8 cellular contexts compared by ENCODE assay signal in the genomic region with DNA sequence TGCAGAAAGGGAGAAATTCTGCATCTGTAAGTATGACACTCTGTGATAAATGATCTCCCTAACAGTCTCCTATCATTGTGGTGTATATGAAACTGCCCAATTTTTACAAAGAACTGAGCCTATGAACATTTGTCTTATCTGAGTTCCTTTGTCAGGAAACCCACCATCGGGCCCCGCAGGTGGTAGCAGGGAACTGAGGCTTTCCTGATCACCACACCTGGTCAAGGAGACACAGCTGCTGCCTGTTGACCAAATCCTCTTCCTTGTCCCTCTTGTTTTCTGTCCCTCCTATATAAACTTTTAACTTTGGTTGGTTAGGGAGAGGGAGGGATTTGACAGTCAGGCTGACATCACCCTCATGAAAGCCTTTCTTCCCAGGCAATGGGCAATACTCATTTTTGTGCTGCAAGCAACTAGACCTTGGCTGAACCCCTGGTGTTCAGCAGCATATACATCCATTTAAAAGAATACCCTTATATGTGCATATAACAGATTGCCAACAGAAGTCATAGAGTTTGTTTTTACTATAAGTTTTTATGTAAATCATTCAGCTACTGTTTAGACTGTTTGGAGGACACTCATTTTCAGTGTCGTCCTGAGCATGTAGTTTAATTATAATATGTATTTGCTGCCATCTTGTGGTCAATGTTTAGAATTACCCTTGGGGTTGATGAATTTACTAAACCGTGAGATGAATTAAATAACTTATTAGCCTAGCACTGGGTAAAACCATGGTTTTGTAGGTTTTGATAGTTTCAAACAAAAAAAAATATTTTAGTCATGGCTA. TPM values are rescaled to one million over a fixed set of nuclear protein-coding genes. Genes with fewer than 3 reads are reported as not detected.
DNase-seq lines count a peak whose midpoint lies in the region; ATAC-seq and TF ChIP-seq lines count a peak whose summit lies in the region.

No MANE protein-coding gene starts in this region.

- CTCF ChIA-PET in activated CD8-positive, alpha-beta T cell treated with anti-CD3 and anti-CD28 coated beads for 36 hours (lab: Charles Lee) = interaction anchor here (0.6 to 5.8 kb wide), 9 partner anchors 21 to 325 kb away, joined by 3 to 31 read pairs (median 3); no protein-coding TSS in a partner anchor
- CTCF ChIA-PET in activated CD8-positive, alpha-beta T cell treated with anti-CD3 and anti-CD28 coated beads, Interleukin-2, amount 10 ng/mL, durations not matched to agents 7 days and 5 days (lab: Charles Lee) = interaction anchor here (1.5 to 3.0 kb wide), 2 partner anchors 225 to 317 kb away, joined by 4 to 15 read pairs; no protein-coding TSS in a partner anchor
- CTCF ChIA-PET in Panc1 (lab: Charles Lee) = interaction anchor here (1.0 to 1.2 kb wide), 3 partner anchors 226 to 317 kb away, joined by 3 to 6 read pairs (median 3); no protein-coding TSS in a partner anchor

- H2BK5ac ChIP-seq in H9 (ENCODE audit: insufficient read length, low read length) = no peak overlapping the region

- H3K4me1 ChIP-seq in H9 (ENCODE audit: insufficient read depth, low read length) = no peaks in the 10 kb centered on the region
- H3K4me1 ChIP-seq in Karpas-422 (ENCODE audit: low read length) = no peaks in the 10 kb centered on the region
- H3K4me1 ChIP-seq in Panc1 (ENCODE audit: control insufficient read depth, insufficient read depth, low read length) = no peaks in the 10 kb centered on the region

- no peak overlapping the region for H3K56ac ChIP-seq in H9 (ENCODE audit: insufficient read length, low read depth, low read length)

- H3K4me1 Mint-ChIP-seq in activated CD8-positive, alpha-beta T cell treated with anti-CD3 and anti-CD28 coated beads for 36 hours (ENCODE audit: low read depth) = no peaks in the 10 kb centered on the region
- H3K4me1 Mint-ChIP-seq in activated CD8-positive, alpha-beta T cell treated with anti-CD3 and anti-CD28 coated beads, Interleukin-2, amount 10 ng/mL, durations not matched to agents 7 days and 5 days (ENCODE audit: low read depth) = no peaks in the 10 kb centered on the region
- H3K4me1 Mint-ChIP-seq in H9 (peaks cover 0 to 3% of the 10 kb centered on the region in 2 experiments; a peak in 2 of 4 replicates), endothelial cell (ENCODE audit: unreplicated experiment) (peaks cover 2% of the 10 kb centered on the region), naive B cell (no peaks in the 10 kb centered on the region)

- H3K4ac ChIP-seq in H9 (ENCODE audit: low read depth, low read length) = no peak overlapping the region

- H3K27me3 Mint-ChIP-seq in activated CD8-positive, alpha-beta T cell treated with anti-CD3 and anti-CD28 coated beads for 36 hours = no peaks in the 10 kb centered on the region
- H3K27me3 Mint-ChIP-seq in activated CD8-positive, alpha-beta T cell treated with anti-CD3 and anti-CD28 coated beads, Interleukin-2, amount 10 ng/mL, durations not matched to agents 7 days and 5 days (ENCODE audit: low read depth) = no peaks in the 10 kb centered on the region
- H3K27me3 Mint-ChIP-seq in H9 (ENCODE audit: low read depth) = no peaks in the 10 kb centered on the region
- peaks cover 1% of the 10 kb centered on the region for H3K27me3 Mint-ChIP-seq in endothelial cell (ENCODE audit: unreplicated experiment)
- no peaks in the 10 kb centered on the region for H3K27me3 Mint-ChIP-seq in naive B cell

- BruUV-seq in Panc1 (replicated peaks; lab: Mats Ljungman, UMichigan) = no TSS peak

- H3K4me3 ChIP-seq in Karpas-422 (ENCODE audit: low read length) = no peak overlapping the region
- no peak overlapping the region for H3K4me3 ChIP-seq in Panc1 (ENCODE audit: low read depth in 2 of 2, low read length in 2 of 2)

- no peaks in the 10 kb centered on the region for H3K9me2 ChIP-seq in Karpas-422 (replicated peaks; ENCODE audit: insufficient read depth, low read length)

- H3K79me1 ChIP-seq in H9 (ENCODE audit: insufficient read depth, low read depth, low read length, poor library complexity, severe bottlenecking) = no peaks in the 10 kb centered on the region

- no peak overlapping the region for H2BK20ac ChIP-seq in H9 (ENCODE audit: low read depth, low read length, poor library complexity, severe bottlenecking)

- no peak overlapping the region for H2BK15ac ChIP-seq in H9 (ENCODE audit: low read depth, low read length)

- no CpG with 5 or more reads among the region's 4 CpGs for WGBS in H9 (ENCODE audit: extremely low coverage, insufficient read length, low lambda C conversion rate)

- H2BK12ac ChIP-seq in H9 (ENCODE audit: insufficient read length, low read depth, low read length) = no peak overlapping the region

- H4K20me1 ChIP-seq in H9 (ENCODE audit: control insufficient read depth, insufficient read depth, insufficient read length) = no peaks in the 10 kb centered on the region
- no peaks in the 10 kb centered on the region for H4K20me1 ChIP-seq in Karpas-422 (ENCODE audit: insufficient read depth, low read depth, low read length)

- no peaks in the 10 kb centered on the region for H3K9me3 Mint-ChIP-seq in activated CD8-positive, alpha-beta T cell treated with anti-CD3 and anti-CD28 coated beads for 36 hours
- no peaks in the 10 kb centered on the region for H3K9me3 Mint-ChIP-seq in activated CD8-positive, alpha-beta T cell treated with anti-CD3 and anti-CD28 coated beads, Interleukin-2, amount 10 ng/mL, durations not matched to agents 7 days and 5 days (ENCODE audit: insufficient read depth)
- H3K9me3 Mint-ChIP-seq in H9 (peaks cover 4% of the 10 kb centered on the region in 2 experiments; a peak in 2 of 5 replicates), endothelial cell (ENCODE audit: unreplicated experiment) (no peaks in the 10 kb centered on the region), naive B cell (no peaks in the 10 kb centered on the region)

- TF ChIP-seq CTCF in activated CD8-positive, alpha-beta T cell treated with anti-CD3 and anti-CD28 coated beads for 36 hours (IDR thresholded peaks at IDR 0.05) = peak; percentile 57
- TF ChIP-seq CTCF in H9 (conservative IDR thresholded peaks at IDR 0.05) = peak; percentile 78
- peak; percentile 50 for TF ChIP-seq CTCF in Panc1 (IDR thresholded peaks at IDR 0.05)
- TF ChIP-seq CTCF in endothelial cell (IDR thresholded peaks at IDR 0.05; ENCODE audit: unreplicated experiment) = peak; percentile 89

- no peaks in the 10 kb centered on the region for H3K9me3 ChIP-seq in H9 (ENCODE audit: control insufficient read depth, low read depth, low read length)
- H3K9me3 ChIP-seq in Karpas-422 (ENCODE audit: low read length) = no peaks in the 10 kb centered on the region
- no peaks in the 10 kb centered on the region for H3K9me3 ChIP-seq in Panc1 (ENCODE audit: control insufficient read depth, insufficient read depth, low read depth, low read length)

- no peak overlapping the region for H3K27ac Mint-ChIP-seq in activated CD8-positive, alpha-beta T cell treated with anti-CD3 and anti-CD28 coated beads for 36 hours
- no peak overlapping the region for H3K27ac Mint-ChIP-seq in activated CD8-positive, alpha-beta T cell treated with anti-CD3 and anti-CD28 coated beads, Interleukin-2, amount 10 ng/mL, durations not matched to agents 7 days and 5 days
- H3K27ac Mint-ChIP-seq in H9 (no peak overlapping the region), endothelial cell (ENCODE audit: unreplicated experiment) (no peak overlapping the region), naive B cell (no peak overlapping the region)

- H3K27me3 ChIP-seq in H9 (ENCODE audit: insufficient read depth, low read length) (no peaks in the 10 kb centered on the region), Karpas-422 (ENCODE audit: low read length) (no peaks in the 10 kb centered on the region), Panc1 (ENCODE audit: control insufficient read depth, insufficient read depth, low read length) (no peaks in the 10 kb centered on the region)

- no peak overlapping the region for H3K14ac ChIP-seq in H9 (ENCODE audit: insufficient read depth, low read length)

- H3K4me3 Mint-ChIP-seq in activated CD8-positive, alpha-beta T cell treated with anti-CD3 and anti-CD28 coated beads for 36 hours = no peak overlapping the region
- no peak overlapping the region for H3K4me3 Mint-ChIP-seq in activated CD8-positive, alpha-beta T cell treated with anti-CD3 and anti-CD28 coated beads, Interleukin-2, amount 10 ng/mL, durations not matched to agents 7 days and 5 days
- H3K4me3 Mint-ChIP-seq in H9 = no peak overlapping the region
- no peak overlapping the region for H3K4me3 Mint-ChIP-seq in endothelial cell (ENCODE audit: unreplicated experiment)
- H3K4me3 Mint-ChIP-seq in naive B cell = no peak overlapping the region

- intact Hi-C loops in activated CD8-positive, alpha-beta T cell treated with anti-CD3 and anti-CD28 coated beads for 36 hours (cut with micrococcal nuclease) = loop anchor here (1.0 kb wide), 1 partner anchor 317 kb away; no protein-coding TSS in a partner anchor
- intact Hi-C loops in Panc1 (cut with micrococcal nuclease; ENCODE audit: unreplicated experiment) = loop anchor here (1.0 to 5.0 kb wide), 3 partner anchors 226 to 397 kb away; no protein-coding TSS in a partner anchor

- H2AK5ac ChIP-seq in H9 (ENCODE audit: insufficient read length, low read length) = no peak overlapping the region

- no peak overlapping the region for H3K9ac ChIP-seq in H9 (ENCODE audit: extremely low read depth, insufficient read length, low read length)
- no peak overlapping the region for H3K9ac ChIP-seq in Karpas-422 (ENCODE audit: low read length)

- H3K18ac ChIP-seq in H9 (ENCODE audit: insufficient read length, low read depth, low read length) = no peak overlapping the region

- no peak for ATAC-seq in activated CD8-positive, alpha-beta T cell treated with anti-CD3 and anti-CD28 coated beads for 36 hours
- ATAC-seq in activated CD8-positive, alpha-beta T cell treated with anti-CD3 and anti-CD28 coated beads, Interleukin-2, amount 10 ng/mL, durations not matched to agents 7 days and 5 days = no peak
- ATAC-seq in Panc1 (peak; percentile 72), naive B cell (ENCODE audit: low read depth in 2 of 2) (no peak)

- H3K4me2 ChIP-seq in H9 (ENCODE audit: insufficient read depth, insufficient read length, low read length) (no peak overlapping the region), Karpas-422 (ENCODE audit: low read depth, low read length, poor library complexity, severe bottlenecking) (no peak overlapping the region)

- DNase-seq in activated CD8-positive, alpha-beta T cell treated with anti-CD3 and anti-CD28 coated beads for 36 hours = no peak
- no peak for DNase-seq in activated CD8-positive, alpha-beta T cell treated with anti-CD3 and anti-CD28 coated beads, Interleukin-2, amount 10 ng/mL, durations not matched to agents 7 days and 5 days
- DNase-seq in H9 (no peak), Karpas-422 (peak; percentile 87), Panc1 (ENCODE audit: low read depth, low spot score) (peak; percentile 27), endothelial cell (ENCODE audit: low spot score) (no peak), naive B cell (peak; percentile 13), activated T-cell treated with anti-CD3 and anti-CD28 coated beads for 4 hours (no peak)

- no peak overlapping the region for H3K23ac ChIP-seq in H9 (ENCODE audit: insufficient read length, low read depth, low read length)

- H3K27ac ChIP-seq in H9 (ENCODE audit: insufficient read length, low read depth, low read length) (no peak overlapping the region), Karpas-422 (ENCODE audit: low read length) (no peak overlapping the region), Panc1 (ENCODE audit: low read length) (no peak overlapping the region)

- POLR2A ChIA-PET in activated CD8-positive, alpha-beta T cell treated with anti-CD3 and anti-CD28 coated beads for 36 hours (lab: Charles Lee) = no interaction called here
- POLR2A ChIA-PET in activated CD8-positive, alpha-beta T cell treated with anti-CD3 and anti-CD28 coated beads, Interleukin-2, amount 10 ng/mL, durations not matched to agents 7 days and 5 days (lab: Charles Lee) = no interaction called here
- POLR2A ChIA-PET in Panc1 (lab: Charles Lee) = no interaction called here

- H4K5ac ChIP-seq in H9 (ENCODE audit: insufficient read length, low read depth, low read length) = no peak overlapping the region

- no peak overlapping the region for H4K91ac ChIP-seq in H9 (ENCODE audit: insufficient read length, low read depth, low read length)

- no peaks in the 10 kb centered on the region for H3K79me2 ChIP-seq in H9 (ENCODE audit: insufficient read depth, low read length)
- no peaks in the 10 kb centered on the region for H3K79me2 ChIP-seq in Karpas-422 (ENCODE audit: low read length)

- H3T11ph ChIP-seq in H9 (ENCODE audit: low read length) = no peak overlapping the region

- no peaks in the 10 kb centered on the region for H3K23me2 ChIP-seq in H9 (ENCODE audit: insufficient read length, low read depth, low read length, poor library complexity, severe bottlenecking)

- H3K36me3 ChIP-seq in Karpas-422 (ENCODE audit: insufficient read depth, low read length) (no peaks in the 10 kb centered on the region), Panc1 (ENCODE audit: control insufficient read depth, insufficient read depth, low read length) (no peaks in the 10 kb centered on the region)

- no peaks in the 10 kb centered on the region for H3K36me3 Mint-ChIP-seq in activated CD8-positive, alpha-beta T cell treated with anti-CD3 and anti-CD28 coated beads for 36 hours (ENCODE audit: low read depth)
- no peaks in the 10 kb centered on the region for H3K36me3 Mint-ChIP-seq in activated CD8-positive, alpha-beta T cell treated with anti-CD3 and anti-CD28 coated beads, Interleukin-2, amount 10 ng/mL, durations not matched to agents 7 days and 5 days (ENCODE audit: low read depth)
- peaks cover 0 to 6% (median 0%) of the 10 kb centered on the region in 3 experiments; a peak in 3 of 7 replicates for H3K36me3 Mint-ChIP-seq in H9 (ENCODE audit: insufficient read depth in 1 of 3, low read depth in 3 of 3)
- H3K36me3 Mint-ChIP-seq in endothelial cell (ENCODE audit: low read depth, unreplicated experiment) = no peaks in the 10 kb centered on the region
- no peaks in the 10 kb centered on the region for H3K36me3 Mint-ChIP-seq in naive B cell

- no peak overlapping the region for H4K8ac ChIP-seq in H9 (replicated peaks; ENCODE audit: insufficient read length, low read depth, low read length)

- H2AFZ ChIP-seq in H9 (ENCODE audit: low read length) (no peak overlapping the region), Karpas-422 (ENCODE audit: low read length) (no peak overlapping the region)

- no peak overlapping the region for H2BK120ac ChIP-seq in H9 (ENCODE audit: low read depth, low read length, poor library complexity, severe bottlenecking)

- in situ Hi-C loops in Panc1 (cut with HindIII; ENCODE audit: low pct_unique_long_range_greater_than_20kb, low sequenced_read_pairs) = loop anchor here (25.0 kb wide), 1 partner anchor 212 kb away; a partner anchor contains a TSS

RNA-seq across cellular contexts. Expression of a gene that starts 17.0 kb away (rescaled TPM):
- total RNA-seq in activated CD8-positive, alpha-beta T cell treated with anti-CD3 and anti-CD28 coated beads for 36 hours = not detected
- not detected for total RNA-seq in activated CD8-positive, alpha-beta T cell treated with anti-CD3 and anti-CD28 coated beads, Interleukin-2, amount 10 ng/mL, durations not matched to agents 7 days and 5 days
- not detected in 2 replicates for total RNA-seq in H9 (2021)
- not detected in 2 replicates for total RNA-seq in Karpas-422 (2014; rRNA removed; shearing (Covaris generic); ENCODE audit: low replicate concordance)
- not detected for total RNA-seq in Panc1 (2021; ENCODE audit: unreplicated experiment)
- not detected for polyA plus RNA-seq in Panc1 (2012; ENCODE audit: insufficient read length)
- not detected for total RNA-seq in endothelial cell (ENCODE audit: unreplicated experiment)
- not detected for polyA plus RNA-seq in naive B cell (ENCODE audit: low read depth in 6 of 6)

Comparison
In these comparisons a context has a peak if more than half of its experiments do, and no peak if none do; other contexts are left out.
1. DNase-seq: peak in Karpas-422 (single experiment), Panc1 (single experiment) and naive B cell (single experiment); none in activated CD8-positive, alpha-beta T cell treated with anti-CD3 and anti-CD28 coated beads for 36 hours (single experiment), activated CD8-positive, alpha-beta T cell treated with anti-CD3 and anti-CD28 coated beads, Interleukin-2, amount 10 ng/mL, durations not matched to agents 7 days and 5 days (single experiment), H9 (single experiment), endothelial cell (single experiment) and activated T-cell treated with anti-CD3 and anti-CD28 coated beads for 4 hours (single experiment).
2. Peak in every context shown above with its lines, with median percentiles within 50 percentile points of each other: CTCF ChIP-seq.